In the genomic region with DNA sequence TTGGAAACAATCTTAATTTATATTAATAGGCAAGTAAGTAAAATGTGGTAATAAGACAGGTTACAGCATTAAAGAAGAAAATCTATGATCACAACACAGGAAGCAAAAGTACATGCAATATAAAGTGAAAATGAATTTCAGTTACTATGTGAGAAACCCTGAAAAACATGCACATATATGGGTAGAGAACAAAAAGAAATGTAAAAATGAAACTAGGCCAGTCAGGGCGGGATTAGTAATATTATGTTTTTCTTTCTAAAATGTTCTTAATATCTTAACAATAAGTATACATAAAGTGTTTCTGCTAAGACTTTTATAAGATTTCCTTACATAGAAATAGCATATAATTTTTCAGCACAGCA, we compare ENCODE assay signal across 10 cellular contexts. TPM values are rescaled to one million over a fixed set of nuclear protein-coding genes. Genes with fewer than 3 reads are reported as not detected.
DNase-seq lines count a peak whose midpoint lies in the region; ATAC-seq and TF ChIP-seq lines count a peak whose summit lies in the region.
"Had no signal": no experiment of that assay in that cellular context is flagged by ENCODE, and none has a peak within 500 bp of the region (broad histone marks: within the 10 kb centered on the region; RNA-seq: fewer than 3 reads in every experiment).

No MANE protein-coding gene starts in this region.

- H3K4me1 Mint-ChIP-seq in activated CD8-positive, alpha-beta T cell treated with anti-CD3 and anti-CD28 coated beads for 36 hours (ENCODE audit: low read depth) = peaks cover 74% of the 10 kb centered on the region
- peaks cover 28% of the 10 kb centered on the region for H3K4me1 Mint-ChIP-seq in chondrocyte (ENCODE audit: low read depth)

- H3K27ac Mint-ChIP-seq in activated CD8-positive, alpha-beta T cell treated with anti-CD3 and anti-CD28 coated beads for 36 hours = peak overlapping the region; percentile 99
- no peak overlapping the region for H3K27ac Mint-ChIP-seq in chondrocyte (ENCODE audit: unreplicated experiment)
- H3K27ac Mint-ChIP-seq: WTC11 had no signal

- no peak for TF ChIP-seq CTCF in activated CD8-positive, alpha-beta T cell treated with anti-CD3 and anti-CD28 coated beads for 36 hours (IDR thresholded peaks at IDR 0.05)
- TF ChIP-seq CTCF in chondrocyte (IDR thresholded peaks at IDR 0.05) = no peak

- peak overlapping the region; percentile 61 for H3K4me3 Mint-ChIP-seq in activated CD8-positive, alpha-beta T cell treated with anti-CD3 and anti-CD28 coated beads for 36 hours
- no peak overlapping the region for H3K4me3 Mint-ChIP-seq in chondrocyte (ENCODE audit: unreplicated experiment)
- H3K4me3 Mint-ChIP-seq: WTC11 had no signal

- H3K27me3 Mint-ChIP-seq in activated CD8-positive, alpha-beta T cell treated with anti-CD3 and anti-CD28 coated beads for 36 hours = no peaks in the 10 kb centered on the region
- H3K27me3 Mint-ChIP-seq in chondrocyte (ENCODE audit: low read depth) = no peaks in the 10 kb centered on the region

- CTCF ChIA-PET in activated CD8-positive, alpha-beta T cell treated with anti-CD3 and anti-CD28 coated beads for 36 hours (lab: Charles Lee) = interaction anchor here (1.9 kb wide), 1 partner anchor 15 kb away, joined by 8 read pairs; a partner anchor contains a TSS

- peak overlapping the region in 12 of 21 experiments; percentile 10 to 88 (median 54) for H3K27ac ChIP-seq in skin epidermis

- intact Hi-C loops in activated CD8-positive, alpha-beta T cell treated with anti-CD3 and anti-CD28 coated beads for 36 hours (cut with micrococcal nuclease) = loop anchor here (2.0 kb wide), 1 partner anchor 14 kb away; no protein-coding TSS in a partner anchor

- POLR2A ChIA-PET in activated CD8-positive, alpha-beta T cell treated with anti-CD3 and anti-CD28 coated beads for 36 hours (lab: Charles Lee) = interaction anchor here (1.1 to 1.8 kb wide), 2 partner anchors 11 to 16 kb away, joined by 5 to 10 read pairs; a partner anchor contains a TSS

- ATAC-seq in activated CD4-positive, CD25-positive, alpha-beta regulatory T cell treated with anti-CD3 and anti-CD28 coated beads, Interleukin-2, amount 50 U/mL, for 24 hours = peak; percentile 84
- peak; percentile 63 for ATAC-seq in HG02840 (IDR thresholded peaks at IDR 0.05; ENCODE audit: low FRiP score, unreplicated experiment)
- ATAC-seq in activated CD8-positive, alpha-beta T cell treated with anti-CD3 and anti-CD28 coated beads for 36 hours = peak; percentile 78
- ATAC-seq: A549, WTC11 had no signal

- no peak for DNase-seq in activated CD4-positive, CD25-positive, alpha-beta regulatory T cell treated with anti-CD3 and anti-CD28 coated beads, Interleukin-2, amount 50 U/mL, for 72 hours
- no peak for DNase-seq in activated CD8-positive, alpha-beta T cell treated with anti-CD3 and anti-CD28 coated beads for 36 hours
- DNase-seq in midbrain (lab: John Stamatoyannopoulos, UW) = no peak
- no peak for DNase-seq in stimulated activated CD4-positive, alpha-beta T cell treated with anti-CD3 and anti-CD28 coated beads, Interleukin-12 subunit alpha, Interleukin-12 subunit beta, amount 100 ng/mL, for 4 hours
- DNase-seq in chondrocyte (ENCODE audit: low spot score) = no peak

- no peak overlapping the region for H3K4me3 ChIP-seq in skin epidermis
- H3K4me3 ChIP-seq: A549 had no signal

- H3K36me3 Mint-ChIP-seq in activated CD8-positive, alpha-beta T cell treated with anti-CD3 and anti-CD28 coated beads for 36 hours (ENCODE audit: low read depth) = peaks cover 65% of the 10 kb centered on the region
- H3K36me3 Mint-ChIP-seq in chondrocyte (ENCODE audit: low read depth) = no peaks in the 10 kb centered on the region

- H3K9me3 Mint-ChIP-seq in activated CD8-positive, alpha-beta T cell treated with anti-CD3 and anti-CD28 coated beads for 36 hours = peaks cover 24% of the 10 kb centered on the region
- H3K9me3 Mint-ChIP-seq in chondrocyte (ENCODE audit: low read depth) = no peaks in the 10 kb centered on the region

RNA-seq across cellular contexts. Expression of a gene that starts 15.6 kb away (rescaled TPM):
- total RNA-seq in activated CD8-positive, alpha-beta T cell treated with anti-CD3 and anti-CD28 coated beads for 36 hours = 10 to 100 TPM; 10.8 to 12.9 TPM
- total RNA-seq in chondrocyte = 1.4 to 4.1 TPM (median 3.6 TPM) in 3 replicates
